ENCODE assay signal across 24 cellular contexts in the genomic region with DNA sequence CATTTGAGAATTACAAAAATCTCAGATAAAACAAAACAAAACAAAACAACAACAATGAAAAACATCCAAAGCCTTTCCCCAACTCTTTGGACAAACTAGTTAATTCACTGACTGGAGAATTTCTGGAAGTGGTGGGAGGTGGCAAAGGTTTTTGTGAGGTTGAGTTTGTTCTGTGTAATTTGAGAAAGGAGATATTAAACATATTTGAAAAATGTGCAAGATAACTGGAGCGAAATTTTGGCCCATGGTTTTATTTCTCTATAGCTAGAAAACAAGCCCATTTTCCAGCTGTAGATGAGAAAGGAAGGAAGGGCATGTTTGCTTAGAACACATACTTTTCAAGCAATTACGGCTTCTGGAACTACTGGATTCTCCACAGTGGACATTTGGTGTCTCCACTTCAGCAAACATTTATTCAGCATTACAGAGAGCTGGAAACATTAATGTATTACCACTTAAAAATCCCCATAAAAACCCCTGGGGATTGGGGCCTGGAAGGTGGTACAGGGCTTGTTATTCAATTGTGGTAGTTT.
DNase-seq lines count a peak whose midpoint lies in the region; ATAC-seq, FAIRE-seq and TF ChIP-seq lines count a peak whose summit lies in the region.
"Had no signal": no experiment of that assay in that cellular context is flagged by ENCODE, and none has a peak within 500 bp of the region (broad histone marks: within the 10 kb centered on the region; RNA-seq: fewer than 3 reads in every experiment).

No MANE protein-coding gene starts in this region.

- no peaks in the 10 kb centered on the region for H3K9me3 ChIP-seq in OCI-LY3 (ENCODE audit: insufficient read depth, low read length)
- H3K9me3 ChIP-seq: gastroesophageal sphincter had no signal

- 0 out of 2 replicates have a peak, but pooled peaks cover 5% of the 10 kb centered on the region for H3K27me3 ChIP-seq in OCI-LY3 (ENCODE audit: low read depth, low read length)
- H3K27me3 ChIP-seq: gastroesophageal sphincter had no signal

- FAIRE-seq in endometrium (lab: Jason Lieb, UNC): peak; percentile 92

- H3K4me1 ChIP-seq in OCI-LY3 (ENCODE audit: low read length): peaks cover 10% of the 10 kb centered on the region
- H3K4me1 ChIP-seq: gastroesophageal sphincter had no signal

- H2AFZ ChIP-seq in OCI-LY3 (ENCODE audit: low read depth, low read length): no peak overlapping the region

- H3K79me2 ChIP-seq in OCI-LY3 (ENCODE audit: low read length): no peaks in the 10 kb centered on the region

- H3K4me1 Mint-ChIP-seq in osteocyte (ENCODE audit: unreplicated experiment): peaks cover 29% of the 10 kb centered on the region
- H3K4me1 Mint-ChIP-seq: stimulated activated naive CD8-positive, alpha-beta T cell treated with anti-CD3 and anti-CD28 coated beads, Interleukin-15, amount 100 ng/mL, for 72 hours had no signal

- ATAC-seq in GM18498 (IDR thresholded peaks at IDR 0.05; ENCODE audit: unreplicated experiment): no peak
- ATAC-seq: gastroesophageal sphincter; stimulated activated naive CD8-positive, alpha-beta T cell treated with anti-CD3 and anti-CD28 coated beads, Interleukin-15, amount 100 ng/mL, for 72 hours had no signal

- H3K36me3 Mint-ChIP-seq in osteocyte (ENCODE audit: unreplicated experiment): no peaks in the 10 kb centered on the region

- no peak overlapping the region for H3K4me3 Mint-ChIP-seq in osteocyte (ENCODE audit: unreplicated experiment)
- H3K4me3 Mint-ChIP-seq: stimulated activated naive CD8-positive, alpha-beta T cell treated with anti-CD3 and anti-CD28 coated beads, Interleukin-15, amount 100 ng/mL, for 72 hours had no signal

- no peak overlapping the region for H3K4me3 ChIP-seq in OCI-LY3 (ENCODE audit: low read length)
- H3K4me3 ChIP-seq: gastroesophageal sphincter had no signal

- TF ChIP-seq CTCF in OCI-LY3 (IDR thresholded peaks at IDR 0.05; ENCODE audit: low read depth, low read length) (no peak), osteocyte (IDR thresholded peaks at IDR 0.05) (no peak)

- no peaks in the 10 kb centered on the region for H3K27me3 Mint-ChIP-seq in osteocyte (ENCODE audit: unreplicated experiment)

- H3K9ac ChIP-seq in OCI-LY3 (ENCODE audit: low read length): no peak overlapping the region

- H3K27ac Mint-ChIP-seq in osteocyte (ENCODE audit: unreplicated experiment): peak overlapping the region; percentile 85
- H3K27ac Mint-ChIP-seq: stimulated activated naive CD8-positive, alpha-beta T cell treated with anti-CD3 and anti-CD28 coated beads, Interleukin-15, amount 100 ng/mL, for 72 hours had no signal

- intact Hi-C loops in head of caudate nucleus (cut with DNase I): no loop called here

- H3K9me3 Mint-ChIP-seq in osteocyte (ENCODE audit: unreplicated experiment): no peaks in the 10 kb centered on the region
- H3K9me3 Mint-ChIP-seq: stimulated activated naive CD8-positive, alpha-beta T cell treated with anti-CD3 and anti-CD28 coated beads, Interleukin-15, amount 100 ng/mL, for 72 hours; type B pancreatic cell had no signal

- no peak overlapping the region for H3K27ac ChIP-seq in OCI-LY3 (ENCODE audit: low read length)
- H3K27ac ChIP-seq: gastroesophageal sphincter had no signal

- H4K20me1 ChIP-seq in OCI-LY3 (ENCODE audit: insufficient read depth, low read length): no peaks in the 10 kb centered on the region

- peak in 2 of 3 experiments; percentile 13 to 47 for DNase-seq in NCI-H1417 (lab: John Stamatoyannopoulos, UW)
- no peak for DNase-seq in NCI-H1417 treated with DMSO at 0.1 percent for 48 hours (lab: John Stamatoyannopoulos, UW)
- DNase-seq in osteocyte (ENCODE audit: extremely low spot score, unreplicated experiment): no peak
- no peak for DNase-seq in NCI-H1048 (lab: John Stamatoyannopoulos, UW)
- DNase-seq in head of caudate nucleus: no peak
- DNase-seq: activated CD4-positive, alpha-beta T cell treated with anti-CD3 and anti-CD28 coated beads, Interleukin-2, amount 50 U/mL, for 1 hour; activated CD8-positive, alpha-beta memory T cell treated with anti-CD3 and anti-CD28 coated beads, Interleukin-2, amount 50 U/mL, for 48 hours; activated gamma-delta T cell; amniotic stem cell; central memory CD4-positive, alpha-beta T cell; erythroblast; Kasumi-1; left cardiac atrium; NCI-H2081 treated with DMSO at 0.1 percent for 48 hours; NCI-H524; OCI-M1; stimulated activated CD4-positive, alpha-beta T cell treated with anti-CD3 and anti-CD28 coated beads, Interleukin-4, amount 100 ng/mL, for 4 hours; stimulated activated naive CD8-positive, alpha-beta T cell treated with anti-CD3 and anti-CD28 coated beads, Interleukin-15, amount 100 ng/mL, for 72 hours; T-helper 2 cell had no signal

- no peaks in the 10 kb centered on the region for H3K36me3 ChIP-seq in OCI-LY3 (replicated peaks; ENCODE audit: low read depth, low read length)
- H3K36me3 ChIP-seq: gastroesophageal sphincter had no signal

- H3K4me2 ChIP-seq in OCI-LY3 (ENCODE audit: low read length): 0 out of 2 replicates have a peak overlapping the region, but pooled peaks have one; percentile 6

Comparison
In these comparisons a context has a peak if more than half of its experiments do, and no peak if none do; other contexts are left out.
1. DNase-seq: peak in NCI-H1417 (2 of 3); none in NCI-H1417 treated with DMSO at 0.1 percent for 48 hours (single experiment), osteocyte (single experiment), NCI-H1048 (single experiment) and head of caudate nucleus (0 of 42).